10 cellular contexts compared by ENCODE assay signal in genomic region chr2:88452980-88453582, GRCh38. TPM values are rescaled to one million over a fixed set of nuclear protein-coding genes. Genes with fewer than 3 reads are reported as not detected.
A peak's percentile ranks its signal among the peaks of the same experiment; 100 is the strongest.
DNase-seq lines count a peak whose midpoint lies in the region; ATAC-seq and TF ChIP-seq lines count a peak whose summit lies in the region.
"Had no signal": no experiment of that assay in that cellular context is flagged by ENCODE, and none has a peak within 500 bp of the region (broad histone marks: within the 10 kb centered on the region; RNA-seq: fewer than 3 reads in every experiment).

No MANE protein-coding gene starts in this region.

- TF ChIP-seq CTCF in SK-N-SH (IDR thresholded peaks at IDR 0.05): no peak
- no peak for TF ChIP-seq CTCF in foreskin fibroblast (IDR thresholded peaks at IDR 0.05; ENCODE audit: low read depth, low read length)
- TF ChIP-seq CTCF in spleen (IDR thresholded peaks at IDR 0.05 in 8 of 11, conservative IDR thresholded peaks at IDR 0.05 in 3 of 11): no peak

- H3K9ac ChIP-seq in SK-N-SH: no peak overlapping the region

- H3K4me1 Mint-ChIP-seq in activated CD8-positive, alpha-beta T cell treated with anti-CD3 and anti-CD28 coated beads, Interleukin-2, amount 10 ng/mL, durations not matched to agents 7 days and 5 days (ENCODE audit: low read depth): peaks cover 8% of the 10 kb centered on the region

- H3K4me3 ChIP-seq in SK-N-SH (ENCODE audit: low read depth in 2 of 2, low read length in 1 of 2) (peak overlapping the region in 1 of 2 experiments; percentile 46; a peak in 1 of 4 replicates), foreskin fibroblast (ENCODE audit: low read depth in 1 of 2, low read length in 2 of 2) (no peak overlapping the region), spleen (peak overlapping the region in 5 of 8 donors; percentile 34 to 71 (median 41))

- intact Hi-C loops in spleen (cut with DNase I; ENCODE audit: low total_unique reads): no loop called here

- H3K27me3 ChIP-seq in SK-N-SH (ENCODE audit: insufficient read depth) (peaks cover 41% of the 10 kb centered on the region; the same call in 1 of the 2 replicates), spleen (replicated peaks in 1 of 7) (peaks cover 0 to 99% (median 79%) of the 10 kb centered on the region in 7 donors)

- TF ChIP-seq EP300 in SK-N-SH (IDR thresholded peaks at IDR 0.05; ENCODE audit: borderline replicate concordance in 1 of 2, low read depth in 1 of 2, low read length in 1 of 2): no peak

- no peaks in the 10 kb centered on the region for H4K20me1 ChIP-seq in SK-N-SH (ENCODE audit: insufficient read depth)

- no peak overlapping the region; a peak in 1 of 4 replicates for H3K27ac ChIP-seq in SK-N-SH (ENCODE audit: low read depth in 2 of 2, low read length in 1 of 2)
- H3K27ac ChIP-seq in spleen: no peak overlapping the region

- no peaks in the 10 kb centered on the region for H3K9me3 ChIP-seq in SK-N-SH
- no peaks in the 10 kb centered on the region for H3K9me3 ChIP-seq in spleen

- no peak for DNase-seq in SK-N-SH
- DNase-seq in activated CD8-positive, alpha-beta T cell treated with anti-CD3 and anti-CD28 coated beads, Interleukin-2, amount 10 ng/mL, durations not matched to agents 7 days and 5 days: peak; percentile 20
- DNase-seq in foreskin fibroblast: peak; percentile 1 to 30
- DNase-seq in spleen: no peak
- no peak for DNase-seq in NCI-H1048 (lab: John Stamatoyannopoulos, UW)
- DNase-seq: AML-193 had no signal

- TF ChIP-seq POLR2A in spleen (IDR thresholded peaks at IDR 0.05): no peak

- 11% methylated on average over 29 of the region's 29 CpGs for WGBS in SK-N-SH (ENCODE audit: low lambda C conversion rate)
- 5 to 9% (median 6%) methylated on average over 29 of the region's 29 CpGs for WGBS in spleen, 5 donors

- TF ChIP-seq RAD21 in SK-N-SH (IDR thresholded peaks at IDR 0.05; ENCODE audit: low read length): no peak

- H3K36me3 ChIP-seq in SK-N-SH (replicated peaks in 1 of 2; ENCODE audit: control insufficient read depth in 1 of 2, insufficient read depth in 2 of 2, low read length in 1 of 2) (no peaks in the 10 kb centered on the region), spleen (no peaks in the 10 kb centered on the region)

- H3K9me2 ChIP-seq in SK-N-SH: no peaks in the 10 kb centered on the region

- peak overlapping the region; percentile 58 for H3K4me3 Mint-ChIP-seq in activated CD8-positive, alpha-beta T cell treated with anti-CD3 and anti-CD28 coated beads, Interleukin-2, amount 10 ng/mL, durations not matched to agents 7 days and 5 days

- no peaks in the 10 kb centered on the region for H3K79me2 ChIP-seq in SK-N-SH (ENCODE audit: insufficient read depth)

- H3F3A ChIP-seq in SK-N-SH (replicated peaks; ENCODE audit: insufficient read depth): no peaks in the 10 kb centered on the region

- H3K27ac Mint-ChIP-seq in activated CD8-positive, alpha-beta T cell treated with anti-CD3 and anti-CD28 coated beads, Interleukin-2, amount 10 ng/mL, durations not matched to agents 7 days and 5 days: no peak overlapping the region

- no peak overlapping the region; the same call in 1 of the 2 replicates for H3K4me2 ChIP-seq in SK-N-SH

- H3K27me3 Mint-ChIP-seq in activated CD8-positive, alpha-beta T cell treated with anti-CD3 and anti-CD28 coated beads, Interleukin-2, amount 10 ng/mL, durations not matched to agents 7 days and 5 days (ENCODE audit: low read depth): peaks cover 44% of the 10 kb centered on the region

- H3K9me3 Mint-ChIP-seq in activated CD8-positive, alpha-beta T cell treated with anti-CD3 and anti-CD28 coated beads, Interleukin-2, amount 10 ng/mL, durations not matched to agents 7 days and 5 days (ENCODE audit: insufficient read depth): no peaks in the 10 kb centered on the region

- POLR2A ChIA-PET in SK-N-SH (lab: Yijun Ruan, JAX): no interaction called here
- POLR2A ChIA-PET in activated CD8-positive, alpha-beta T cell treated with anti-CD3 and anti-CD28 coated beads, Interleukin-2, amount 10 ng/mL, durations not matched to agents 7 days and 5 days (lab: Charles Lee): no interaction called here

- no peaks in the 10 kb centered on the region for H3K36me3 Mint-ChIP-seq in activated CD8-positive, alpha-beta T cell treated with anti-CD3 and anti-CD28 coated beads, Interleukin-2, amount 10 ng/mL, durations not matched to agents 7 days and 5 days (ENCODE audit: low read depth)

- no peak overlapping the region for H2AFZ ChIP-seq in SK-N-SH (ENCODE audit: low read depth)

- ATAC-seq in SK-N-SH treated with all-trans-retinoic acid at 6 μM for 48 hours: no peak
- no peak for ATAC-seq in activated CD8-positive, alpha-beta T cell treated with anti-CD3 and anti-CD28 coated beads, Interleukin-2, amount 10 ng/mL, durations not matched to agents 7 days and 5 days
- ATAC-seq in HG03432 (IDR thresholded peaks at IDR 0.05; ENCODE audit: unreplicated experiment): no peak
- no peak for ATAC-seq in HG03521 (IDR thresholded peaks at IDR 0.05; ENCODE audit: unreplicated experiment)

- CTCF ChIA-PET in SK-N-SH (lab: Yijun Ruan, JAX): no interaction called here
- CTCF ChIA-PET in activated CD8-positive, alpha-beta T cell treated with anti-CD3 and anti-CD28 coated beads, Interleukin-2, amount 10 ng/mL, durations not matched to agents 7 days and 5 days (lab: Charles Lee): no interaction called here

- H3K4me1 ChIP-seq in SK-N-SH (ENCODE audit: control insufficient read depth in 1 of 2, insufficient read depth in 2 of 2, low read depth in 1 of 2, low read length in 1 of 2) (peaks cover 0 to 2% of the 10 kb centered on the region in 2 experiments; a peak in 1 of 4 replicates), spleen (peaks cover 0 to 18% (median 12%) of the 10 kb centered on the region in 6 donors)

TF ChIP-seq in SK-N-SH, 30 proteins besides CTCF, POLR2A, EP300 and RAD21:
- TF ChIP-seq MAX (IDR thresholded peaks at IDR 0.05; ENCODE audit: low read depth): no peak
- TF ChIP-seq MXI1 (IDR thresholded peaks at IDR 0.05; ENCODE audit: low read depth, low read length): no peak
- peak; percentile 96 for TF ChIP-seq EZH2phosphoT487 (IDR thresholded peaks at IDR 0.05; ENCODE audit: borderline replicate concordance, low read depth)
- 0 out of 2 replicates have a peak, but pooled peaks have one; percentile 42 for TF ChIP-seq POLR2AphosphoS5 (IDR thresholded peaks at IDR 0.05; ENCODE audit: low read depth, low read length)
TF ChIP-seq in SK-N-SH: peak in this region for 2.

TF ChIP-seq in SK-N-SH treated with all-trans-retinoic acid at 6 μM for 48 hours, 23 proteins besides CTCF, POLR2A, EP300 and RAD21:
- TF ChIP-seq ESRRG (CRISPR knock-in tag; IDR thresholded peaks at IDR 0.05) (no peak), ARNTL (CRISPR knock-in tag; IDR thresholded peaks at IDR 0.05; ENCODE audit: borderline replicate concordance, low read depth) (no peak), TSHZ2 (CRISPR knock-in tag; IDR thresholded peaks at IDR 0.05) (no peak), PPARA (CRISPR knock-in tag; IDR thresholded peaks at IDR 0.05; ENCODE audit: borderline replicate concordance) (no peak)

RNA-seq across cellular contexts. Expression of gene FOXI3, which starts 0.6 kb away (rescaled TPM):
- 0.02 TPM in 1 of 2 replicates, not detected in the other for polyA plus RNA-seq in SK-N-SH (2012; rRNA removed)
- polyA plus RNA-seq in SK-N-SH (2012; cell fraction: cytosol; rRNA removed): 0.03 TPM in 1 of 2 replicates, not detected in the other
- polyA plus RNA-seq in SK-N-SH (2012; cell fraction: nucleus; rRNA removed): not detected in 2 replicates
- total RNA-seq in activated CD8-positive, alpha-beta T cell treated with anti-CD3 and anti-CD28 coated beads, Interleukin-2, amount 10 ng/mL, durations not matched to agents 7 days and 5 days: not detected
- not detected for total RNA-seq in spleen
- polyA plus RNA-seq in spleen: not detected
- total RNA-seq: T-helper 1 cell treated with Interleukin-12 subunit alpha and Interleukin-12 subunit beta and Interleukin-4 antibody, amounts not matched to agents 30 ng/mL and 1 ng/mL, for 36 hours had no signal

Comparison
In these comparisons a context has a peak if more than half of its experiments do, and no peak if none do; other contexts are left out.
1. DNase-seq: peak in activated CD8-positive, alpha-beta T cell treated with anti-CD3 and anti-CD28 coated beads, Interleukin-2, amount 10 ng/mL, durations not matched to agents 7 days and 5 days (single experiment) and foreskin fibroblast (2 of 2); none in SK-N-SH (single experiment), spleen (single experiment) and NCI-H1048 (single experiment).
2. H3K4me3 ChIP-seq: peak in spleen (5 of 8); none in foreskin fibroblast (0 of 2).